In the genomic region with DNA sequence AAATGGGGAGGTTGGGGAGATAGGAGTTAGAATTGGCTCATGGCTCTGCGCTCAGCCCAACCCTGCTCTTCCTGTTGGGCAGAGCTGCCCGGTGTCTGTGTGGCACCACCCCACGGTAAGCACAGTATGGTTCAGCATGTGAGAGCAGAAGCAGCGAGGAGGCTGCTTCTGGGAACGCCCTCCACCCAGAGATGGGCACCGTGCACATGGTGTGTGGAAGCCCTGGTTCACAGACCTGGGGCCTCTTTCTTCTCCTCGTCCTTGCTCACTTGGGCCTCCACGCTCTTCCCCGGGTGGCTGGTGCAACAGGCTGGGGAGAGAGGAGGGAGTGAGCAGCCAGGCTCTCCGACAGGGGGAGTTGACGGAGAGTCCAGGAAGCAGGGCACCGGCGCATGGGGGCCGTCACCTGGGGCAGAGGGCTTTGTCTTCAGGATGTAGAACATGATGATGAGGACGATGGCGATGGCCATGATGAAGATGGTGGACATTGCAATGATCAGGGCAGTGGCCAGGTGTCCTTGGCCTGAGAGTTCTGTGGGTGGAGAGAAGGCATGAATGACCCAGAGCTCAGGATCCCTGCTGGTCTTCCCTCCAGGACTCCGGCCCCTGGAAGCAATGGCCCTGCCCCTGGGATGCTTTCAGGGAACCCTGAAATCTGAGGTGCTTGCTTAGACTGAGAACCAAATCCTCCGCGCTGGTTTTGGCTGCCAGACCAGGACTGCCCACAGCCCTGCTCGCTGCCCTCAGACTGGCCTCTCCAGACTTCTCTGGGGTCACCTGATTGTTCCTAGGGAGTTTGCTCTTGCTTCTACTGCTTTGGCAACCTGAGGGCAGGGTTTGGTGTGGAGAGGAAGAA, we compare ENCODE assay signal across 2 cellular contexts.
TF ChIP-seq lines count a peak whose summit lies in the region.

No MANE protein-coding gene starts in this region.

TF ChIP-seq in K562, 482 proteins besides CTCF, POLR2A, EP300 and RAD21:
- TF ChIP-seq, protein P1, sequence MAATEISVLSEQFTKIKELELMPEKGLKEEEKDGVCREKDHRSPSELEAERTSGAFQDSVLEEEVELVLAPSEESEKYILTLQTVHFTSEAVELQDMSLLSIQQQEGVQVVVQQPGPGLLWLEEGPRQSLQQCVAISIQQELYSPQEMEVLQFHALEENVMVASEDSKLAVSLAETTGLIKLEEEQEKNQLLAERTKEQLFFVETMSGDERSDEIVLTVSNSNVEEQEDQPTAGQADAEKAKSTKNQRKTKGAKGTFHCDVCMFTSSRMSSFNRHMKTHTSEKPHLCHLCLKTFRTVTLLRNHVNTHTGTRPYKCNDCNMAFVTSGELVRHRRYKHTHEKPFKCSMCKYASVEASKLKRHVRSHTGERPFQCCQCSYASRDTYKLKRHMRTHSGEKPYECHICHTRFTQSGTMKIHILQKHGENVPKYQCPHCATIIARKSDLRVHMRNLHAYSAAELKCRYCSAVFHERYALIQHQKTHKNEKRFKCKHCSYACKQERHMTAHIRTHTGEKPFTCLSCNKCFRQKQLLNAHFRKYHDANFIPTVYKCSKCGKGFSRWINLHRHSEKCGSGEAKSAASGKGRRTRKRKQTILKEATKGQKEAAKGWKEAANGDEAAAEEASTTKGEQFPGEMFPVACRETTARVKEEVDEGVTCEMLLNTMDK (IDR thresholded peaks at IDR 0.05; ENCODE audit: borderline replicate concordance, insufficient read depth, low read depth, low read length, poor library complexity, severe bottlenecking): peak; percentile 9
- TF ChIP-seq NR2F6 (CRISPR knock-in tag; IDR thresholded peaks at IDR 0.05) (no peak), ESRRB (CRISPR knock-in tag; IDR thresholded peaks at IDR 0.05; ENCODE audit: borderline replicate concordance) (no peak)

TF ChIP-seq in HepG2, 621 proteins besides CTCF, POLR2A, EP300 and RAD21 (continued from another document):
- TF ChIP-seq, protein P2, sequence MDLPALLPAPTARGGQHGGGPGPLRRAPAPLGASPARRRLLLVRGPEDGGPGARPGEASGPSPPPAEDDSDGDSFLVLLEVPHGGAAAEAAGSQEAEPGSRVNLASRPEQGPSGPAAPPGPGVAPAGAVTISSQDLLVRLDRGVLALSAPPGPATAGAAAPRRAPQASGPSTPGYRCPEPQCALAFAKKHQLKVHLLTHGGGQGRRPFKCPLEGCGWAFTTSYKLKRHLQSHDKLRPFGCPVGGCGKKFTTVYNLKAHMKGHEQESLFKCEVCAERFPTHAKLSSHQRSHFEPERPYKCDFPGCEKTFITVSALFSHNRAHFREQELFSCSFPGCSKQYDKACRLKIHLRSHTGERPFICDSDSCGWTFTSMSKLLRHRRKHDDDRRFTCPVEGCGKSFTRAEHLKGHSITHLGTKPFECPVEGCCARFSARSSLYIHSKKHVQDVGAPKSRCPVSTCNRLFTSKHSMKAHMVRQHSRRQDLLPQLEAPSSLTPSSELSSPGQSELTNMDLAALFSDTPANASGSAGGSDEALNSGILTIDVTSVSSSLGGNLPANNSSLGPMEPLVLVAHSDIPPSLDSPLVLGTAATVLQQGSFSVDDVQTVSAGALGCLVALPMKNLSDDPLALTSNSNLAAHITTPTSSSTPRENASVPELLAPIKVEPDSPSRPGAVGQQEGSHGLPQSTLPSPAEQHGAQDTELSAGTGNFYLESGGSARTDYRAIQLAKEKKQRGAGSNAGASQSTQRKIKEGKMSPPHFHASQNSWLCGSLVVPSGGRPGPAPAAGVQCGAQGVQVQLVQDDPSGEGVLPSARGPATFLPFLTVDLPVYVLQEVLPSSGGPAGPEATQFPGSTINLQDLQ (CRISPR knock-in tag; IDR thresholded peaks at IDR 0.05): no peak
- TF ChIP-seq ZNF143 (CRISPR knock-in tag; IDR thresholded peaks at IDR 0.05): no peak
TF ChIP-seq in HepG2: peak in this region for 0.
